8 cellular contexts compared by ENCODE assay signal in genomic region chr17:64503341-64503740, GRCh38. TPM values are rescaled to one million over a fixed set of nuclear protein-coding genes. Genes with fewer than 3 reads are reported as not detected.
A peak's percentile ranks its signal among the peaks of the same experiment; 100 is the strongest.
DNase-seq lines count a peak whose midpoint lies in the region; ATAC-seq and TF ChIP-seq lines count a peak whose summit lies in the region.
"Had no signal": no experiment of that assay in that cellular context is flagged by ENCODE, and none has a peak within 500 bp of the region (broad histone marks: within the 10 kb centered on the region; RNA-seq: fewer than 3 reads in every experiment).

No MANE protein-coding gene starts in this region.

- no peaks in the 10 kb centered on the region for H3K27me3 ChIP-seq in DOHH2 (ENCODE audit: control insufficient read depth, low read length)

- H3K36me3 Mint-ChIP-seq in activated T-helper 2 cell treated with anti-CD3 and anti-CD28 coated beads, Interferon-gamma antibody, Interleukin-2, Interleukin-4, amounts not matched to agents 10 μg/mL and 5 μg/mL and 100 μg/mL, durations not matched to agents 14 hours and 24 hours and 36 hours (ENCODE audit: low read depth), result peaks cover 83% of the 10 kb centered on the region
- H3K36me3 Mint-ChIP-seq in naive B cell, result peaks cover 53 to 55% of the 10 kb centered on the region in 2 donors

- H3K4me3 ChIP-seq in DOHH2 (ENCODE audit: low read length), result no peak overlapping the region; the same call in 1 of the 2 replicates

- intact Hi-C loops in activated T-helper 2 cell treated with anti-CD3 and anti-CD28 coated beads, Interferon-gamma antibody, Interleukin-2, Interleukin-4, amounts not matched to agents 10 μg/mL and 5 μg/mL and 100 μg/mL, durations not matched to agents 14 hours and 24 hours and 36 hours (cut with micrococcal nuclease), result loop anchor here (10.0 kb wide), 1 partner anchor 729 kb away; the partner anchor contains the start of genes CCDC47 and DDX42
- intact Hi-C loops in head of caudate nucleus (cut with DNase I), result no loop called here

- no peak for DNase-seq in activated T-helper 2 cell treated with anti-CD3 and anti-CD28 coated beads, Interferon-gamma antibody, Interleukin-2, Interleukin-4, amounts not matched to agents 10 μg/mL and 5 μg/mL and 100 μg/mL, durations not matched to agents 14 hours and 24 hours and 36 hours (ENCODE audit: low spot score)
- DNase-seq in naive B cell (peak; percentile 5), head of caudate nucleus (no peak), RKO (ENCODE audit: low spot score) (no peak)
- DNase-seq: NCI-H1092 treated with DMSO at 0.1 percent for 48 hours had no signal

- H3K27ac ChIP-seq in DOHH2 (ENCODE audit: low read depth, low read length), result 0 out of 2 replicates have a peak overlapping the region, but pooled peaks have one; percentile 1

- H3K9me3 ChIP-seq in DOHH2 (ENCODE audit: control insufficient read depth, insufficient read depth, low read length), result no peaks in the 10 kb centered on the region
- H3K9me3 ChIP-seq: prostate gland had no signal

- H3K27ac Mint-ChIP-seq in activated T-helper 2 cell treated with anti-CD3 and anti-CD28 coated beads, Interferon-gamma antibody, Interleukin-2, Interleukin-4, amounts not matched to agents 10 μg/mL and 5 μg/mL and 100 μg/mL, durations not matched to agents 14 hours and 24 hours and 36 hours, result peak overlapping the region; percentile 34
- H3K27ac Mint-ChIP-seq in naive B cell, result peak overlapping the region in 2 of 6 donors; percentile 92 to 100

- TF ChIP-seq CTCF in DOHH2 (IDR thresholded peaks at IDR 0.05; ENCODE audit: low read depth, low read length, poor library complexity, severe bottlenecking), result no peak

- H3K4me3 Mint-ChIP-seq in activated T-helper 2 cell treated with anti-CD3 and anti-CD28 coated beads, Interferon-gamma antibody, Interleukin-2, Interleukin-4, amounts not matched to agents 10 μg/mL and 5 μg/mL and 100 μg/mL, durations not matched to agents 14 hours and 24 hours and 36 hours (ENCODE audit: low read depth), result peak overlapping the region; percentile 37
- H3K4me3 Mint-ChIP-seq in naive B cell, result peak overlapping the region in 5 of 8 donors; percentile 10 to 100 (median 83)

- peaks cover 56% of the 10 kb centered on the region for H4K20me1 ChIP-seq in DOHH2 (ENCODE audit: control insufficient read depth, insufficient read depth, low read depth, low read length)

- H3K4me2 ChIP-seq in DOHH2 (ENCODE audit: low read length), result peak overlapping the region; percentile 64; the same call in 1 of the 2 replicates

- no peaks in the 10 kb centered on the region for H3K9me3 Mint-ChIP-seq in activated T-helper 2 cell treated with anti-CD3 and anti-CD28 coated beads, Interferon-gamma antibody, Interleukin-2, Interleukin-4, amounts not matched to agents 10 μg/mL and 5 μg/mL and 100 μg/mL, durations not matched to agents 14 hours and 24 hours and 36 hours
- H3K9me3 Mint-ChIP-seq in naive B cell, result peaks cover 0 to 5% (median 0%) of the 10 kb centered on the region in 7 donors

- no peaks in the 10 kb centered on the region for H3K27me3 Mint-ChIP-seq in activated T-helper 2 cell treated with anti-CD3 and anti-CD28 coated beads, Interferon-gamma antibody, Interleukin-2, Interleukin-4, amounts not matched to agents 10 μg/mL and 5 μg/mL and 100 μg/mL, durations not matched to agents 14 hours and 24 hours and 36 hours (ENCODE audit: low read depth)
- H3K27me3 Mint-ChIP-seq in naive B cell, result no peaks in the 10 kb centered on the region

- no peak for ATAC-seq in naive B cell (ENCODE audit: low read depth in 2 of 2)
- ATAC-seq in HG03045 (IDR thresholded peaks at IDR 0.05; ENCODE audit: unreplicated experiment), result no peak

- H3K36me3 ChIP-seq in DOHH2 (ENCODE audit: control insufficient read depth, low read length), result peaks cover 92% of the 10 kb centered on the region

- no peaks in the 10 kb centered on the region for H3K9me2 ChIP-seq in DOHH2 (replicated peaks; ENCODE audit: control insufficient read depth, low read length)

- H3K4me1 Mint-ChIP-seq in activated T-helper 2 cell treated with anti-CD3 and anti-CD28 coated beads, Interferon-gamma antibody, Interleukin-2, Interleukin-4, amounts not matched to agents 10 μg/mL and 5 μg/mL and 100 μg/mL, durations not matched to agents 14 hours and 24 hours and 36 hours (ENCODE audit: low read depth), result peaks cover 58% of the 10 kb centered on the region
- H3K4me1 Mint-ChIP-seq in naive B cell, result peaks cover 48 to 62% (median 49%) of the 10 kb centered on the region in 3 donors

- peaks cover 84% of the 10 kb centered on the region for H3K79me2 ChIP-seq in DOHH2 (ENCODE audit: control insufficient read depth, low read length)

- peaks cover 73% of the 10 kb centered on the region for H3K4me1 ChIP-seq in DOHH2 (ENCODE audit: control insufficient read depth, low read length)

- peaks cover 71% of the 10 kb centered on the region for H3F3A ChIP-seq in DOHH2 (ENCODE audit: control insufficient read depth, insufficient read depth)

RNA-seq across cellular contexts. Expression of gene DDX5, which starts 2.7 kb away (rescaled TPM):
- total RNA-seq in activated T-helper 2 cell treated with anti-CD3 and anti-CD28 coated beads, Interferon-gamma antibody, Interleukin-2, Interleukin-4, amounts not matched to agents 10 μg/mL and 5 μg/mL and 100 μg/mL, durations not matched to agents 14 hours and 24 hours and 36 hours, result 899 and 902 TPM in 2 replicates
- polyA plus RNA-seq in naive B cell (ENCODE audit: low read depth in 6 of 6), result 1,000 to 10,000 TPM; 1,301 to 1,824 (median 1,519) TPM

RNA-seq across cellular contexts. Expression of gene CEP95, which starts 3.4 kb away (rescaled TPM):
- 44.9 and 45.2 TPM in 2 replicates for total RNA-seq in activated T-helper 2 cell treated with anti-CD3 and anti-CD28 coated beads, Interferon-gamma antibody, Interleukin-2, Interleukin-4, amounts not matched to agents 10 μg/mL and 5 μg/mL and 100 μg/mL, durations not matched to agents 14 hours and 24 hours and 36 hours
- polyA plus RNA-seq in naive B cell (ENCODE audit: low read depth in 6 of 6), result 10 to 100 TPM; 11.8 to 21.2 (median 14.7) TPM

RNA-seq across cellular contexts. Expression of gene POLG2, which starts 6.5 kb away (rescaled TPM):
- total RNA-seq in activated T-helper 2 cell treated with anti-CD3 and anti-CD28 coated beads, Interferon-gamma antibody, Interleukin-2, Interleukin-4, amounts not matched to agents 10 μg/mL and 5 μg/mL and 100 μg/mL, durations not matched to agents 14 hours and 24 hours and 36 hours, result 29.6 and 33.8 TPM in 2 replicates
- polyA plus RNA-seq in naive B cell (ENCODE audit: low read depth in 6 of 6), result 10 to 100 TPM in 3 of 6 donors, 1 to 10 TPM in 3; 8.5 to 14.1 (median 9.9) TPM

RNA-seq across cellular contexts. Expression of gene MILR1, which starts 54.4 kb away (rescaled TPM):
- total RNA-seq in activated T-helper 2 cell treated with anti-CD3 and anti-CD28 coated beads, Interferon-gamma antibody, Interleukin-2, Interleukin-4, amounts not matched to agents 10 μg/mL and 5 μg/mL and 100 μg/mL, durations not matched to agents 14 hours and 24 hours and 36 hours, result 0.16 and 0.46 TPM in 2 replicates
- polyA plus RNA-seq in naive B cell (ENCODE audit: low read depth in 6 of 6), result 10 to 100 TPM in 3 of 6 donors, 1 to 10 TPM in 3; 5.7 to 52.7 (median 15.9) TPM
